In genomic region chr3:121834079-121834730, GRCh38 we compare ENCODE assay signal across 8 cellular contexts. TPM values are rescaled to one million over a fixed set of nuclear protein-coding genes. Genes with fewer than 3 reads are reported as not detected.
DNase-seq lines count a peak whose midpoint lies in the region; ATAC-seq and TF ChIP-seq lines count a peak whose summit lies in the region.

No MANE protein-coding gene starts in this region.

- intact Hi-C loops in natural killer cell (cut with micrococcal nuclease) (loop anchor here (10.0 kb wide), 3 partner anchors 289 to 1739 kb away; partner anchors contain the start of genes GSK3B, HSPBAP1, POLQ and SLC49A4), posterior vena cava (cut with DNase I) (no loop called here)

- peak overlapping the region; percentile 98 for H3K4me3 Mint-ChIP-seq in natural killer cell

- no peaks in the 10 kb centered on the region for H3K9me3 Mint-ChIP-seq in natural killer cell

- no peak for TF ChIP-seq CTCF in natural killer cell (IDR thresholded peaks at IDR 0.05)

- H3K36me3 ChIP-seq in SK-N-MC (ENCODE audit: insufficient read depth, low read length), result peaks cover 41% of the 10 kb centered on the region

- peaks cover 0 to 9% of the 10 kb centered on the region in 2 donors for H3K27me3 Mint-ChIP-seq in natural killer cell (ENCODE audit: low read depth in 2 of 2)

- peak overlapping the region; percentile 95 for H3K9ac ChIP-seq in SK-N-MC (ENCODE audit: insufficient read length)

- no peak for TF ChIP-seq POLR2A in erythroblast (IDR thresholded peaks at IDR 0.05; ENCODE audit: low read length)

- H3K9me3 ChIP-seq in SK-N-MC (ENCODE audit: low read depth, low read length), result no peaks in the 10 kb centered on the region

- H3K27ac ChIP-seq in SK-N-MC, result peak overlapping the region; percentile 72; the same call in 1 of the 2 replicates

- H3K4me3 ChIP-seq in SK-N-MC, result peak overlapping the region; percentile 96

- no peaks in the 10 kb centered on the region for H3K36me3 Mint-ChIP-seq in natural killer cell

- DNase-seq in AG20443 (ENCODE audit: low spot score) (peak; percentile 43), SK-N-MC (ENCODE audit: low read depth, low spot score) (no peak), erythroblast (lab: John Stamatoyannopoulos, UW) (peak; percentile 23 to 53), natural killer cell (no peak), posterior vena cava (ENCODE audit: low spot score) (no peak)

- H3K4me1 Mint-ChIP-seq in natural killer cell, result peaks cover 50 to 54% of the 10 kb centered on the region in 2 donors

- ATAC-seq in GM19455 (IDR thresholded peaks at IDR 0.05; ENCODE audit: unreplicated experiment) (peak; percentile 7), natural killer cell (no peak), HG03571 (IDR thresholded peaks at IDR 0.05; ENCODE audit: unreplicated experiment) (no peak), GM19467 (IDR thresholded peaks at IDR 0.05; ENCODE audit: unreplicated experiment) (no peak)

- H3K27ac Mint-ChIP-seq in natural killer cell, result peak overlapping the region; percentile 92 to 97

RNA-seq across cellular contexts. Expression of gene IQCB1, which starts 0.7 kb away (rescaled TPM):
- total RNA-seq in natural killer cell, result 10 to 100 TPM; 42.6 to 44.3 (median 42.6) TPM
- total RNA-seq in posterior vena cava, result 10 to 100 TPM; 11.6 to 13.8 TPM

RNA-seq across cellular contexts. Expression of gene EAF2, which starts 0.8 kb away (rescaled TPM):
- total RNA-seq in natural killer cell (1 to 10 TPM; 5.1 to 7.4 (median 5.4) TPM), posterior vena cava (1 to 10 TPM; 5.0 to 7.9 TPM)

RNA-seq across cellular contexts. Expression of gene SLC15A2, which starts 60.0 kb away (rescaled TPM):
- total RNA-seq in natural killer cell (1 to 10 TPM in 2 of 3 donors, under 1 TPM in 1; 0.78 to 4.4 (median 2.2) TPM), posterior vena cava (1 to 10 TPM; 2.0 to 2.1 TPM)

Comparison
In these comparisons a context has a peak if more than half of its experiments do, and no peak if none do; other contexts are left out.
1. DNase-seq: peak in AG20443 (single experiment) and erythroblast (2 of 2); none in SK-N-MC (single experiment), natural killer cell (single experiment) and posterior vena cava (single experiment).